ENCODE assay signal across 10 cellular contexts in genomic region chr1:32755098-32755809, GRCh38. TPM values are rescaled to one million over a fixed set of nuclear protein-coding genes. Genes with fewer than 3 reads are reported as not detected.
A peak's percentile ranks its signal among the peaks of the same experiment; 100 is the strongest.
DNase-seq lines count a peak whose midpoint lies in the region; ATAC-seq and TF ChIP-seq lines count a peak whose summit lies in the region.
"Had no signal": no experiment of that assay in that cellular context is flagged by ENCODE, and none has a peak within 500 bp of the region (broad histone marks: within the 10 kb centered on the region; RNA-seq: fewer than 3 reads in every experiment).

No MANE protein-coding gene starts in this region.

- H3K27me3 ChIP-seq in iPS-15b (ENCODE audit: control insufficient read depth, insufficient read depth, low read length): no peaks in the 10 kb centered on the region

- in situ Hi-C loops in astrocyte of the cerebellum (cut with HindIII; ENCODE audit: low sequenced_read_pairs): no loop called here

- TF ChIP-seq CTCF in astrocyte of the cerebellum (IDR thresholded peaks at IDR 0.05; ENCODE audit: low read depth, low read length, missing control alignments): no peak

- H3K36me3 ChIP-seq in iPS-15b (ENCODE audit: control insufficient read depth, insufficient read depth, low read length): no peaks in the 10 kb centered on the region

- intact Hi-C loops in sciatic nerve (cut with DNase I): no loop called here

- ATAC-seq in sciatic nerve (peak; percentile 39), GM18870 (IDR thresholded peaks at IDR 0.05; ENCODE audit: unreplicated experiment) (no peak)

- H3K9ac ChIP-seq in iPS-15b (ENCODE audit: low read depth, low read length): peak overlapping the region; percentile 70

- H3K4me1 ChIP-seq in iPS-15b (ENCODE audit: control insufficient read depth, insufficient read depth, low read length): peaks cover 32% of the 10 kb centered on the region

- peak overlapping the region; percentile 54 for H3K4me3 ChIP-seq in astrocyte of the cerebellum (ENCODE audit: low read depth, low read length)
- H3K4me3 ChIP-seq in iPS-15b (ENCODE audit: low read depth, low read length): peak overlapping the region; percentile 100

- peak; percentile 27 for DNase-seq in ELR (ENCODE audit: low read depth)
- no peak for DNase-seq in astrocyte of the cerebellum (ENCODE audit: low read depth)
- no peak for DNase-seq in sciatic nerve (ENCODE audit: low spot score)
- DNase-seq in Ammon's horn (ENCODE audit: low spot score): no peak
- no peak for DNase-seq in GDM1 (lab: John Stamatoyannopoulos, UW)
- no peak for DNase-seq in NCI-H187 treated with DMSO at 0.1 percent for 48 hours (lab: John Stamatoyannopoulos, UW)
- DNase-seq: NCI-H524 treated with DMSO at 0.1 percent for 48 hours had no signal

- no peaks in the 10 kb centered on the region for H3K9me3 ChIP-seq in iPS-15b (ENCODE audit: control insufficient read depth, insufficient read depth, low read length)

RNA-seq across cellular contexts. Expression of gene SYNC, which starts 52.7 kb away (rescaled TPM):
- total RNA-seq in sciatic nerve: 9.1 TPM
- total RNA-seq: activated CD4-positive, alpha-beta T cell treated with anti-CD3 and anti-CD28 coated beads, Interleukin-2, amount 10 ng/mL, durations not matched to agents 24 days and 14 days had no signal
